ENCODE assay signal across 8 cellular contexts in the genomic region with DNA sequence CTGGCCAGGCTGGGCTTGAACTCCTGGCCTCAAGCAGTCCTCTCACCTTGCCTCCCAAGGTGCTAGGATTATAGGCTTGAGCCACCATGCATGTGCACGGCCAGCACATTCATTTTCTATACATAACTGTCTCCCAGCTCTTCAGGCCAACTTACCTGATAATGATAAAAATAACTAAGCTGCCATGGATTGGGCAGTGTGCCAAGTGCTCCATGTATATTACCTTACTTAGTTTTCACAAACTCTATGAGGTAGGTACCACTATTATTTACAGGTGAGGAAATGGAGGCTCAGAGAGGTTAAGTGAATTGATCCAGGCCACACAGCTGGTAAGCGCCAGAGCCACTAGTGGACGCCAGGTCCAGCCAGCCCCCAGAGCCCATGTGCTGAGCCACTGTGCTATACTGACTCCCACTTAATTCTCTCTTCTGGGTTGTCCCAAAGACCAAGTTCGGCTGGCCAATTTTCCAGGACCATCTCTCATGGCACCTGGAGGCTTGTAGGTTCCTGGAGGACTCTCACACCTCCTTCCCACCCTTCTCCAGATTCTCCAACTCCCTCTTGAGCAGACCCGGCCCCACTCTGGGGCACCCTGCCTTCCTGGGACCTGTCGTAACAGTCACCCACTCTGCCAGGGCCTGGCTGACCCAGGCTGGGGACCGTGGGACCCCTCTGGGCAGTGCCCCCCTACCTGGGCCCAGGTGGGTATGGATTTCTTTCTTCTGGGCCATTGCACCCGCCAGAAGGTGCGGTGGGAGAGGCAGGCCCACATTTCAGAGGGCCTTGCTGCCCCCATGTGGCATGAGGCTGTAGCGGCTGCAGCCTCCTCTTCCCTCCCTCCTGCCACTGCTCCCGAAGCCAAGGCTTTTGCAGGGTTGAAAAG.
DNase-seq lines count a peak whose midpoint lies in the region; ATAC-seq and TF ChIP-seq lines count a peak whose summit lies in the region.

No MANE protein-coding gene starts in this region.

- TF ChIP-seq CTCF in GM20000 (IDR thresholded peaks at IDR 0.05; ENCODE audit: extremely low read depth, missing control alignments), result peak; percentile 93
- TF ChIP-seq CTCF in WI38 (IDR thresholded peaks at IDR 0.05; ENCODE audit: low read depth, low read length), result peak; percentile 85

- no peak for ATAC-seq in GM21528 (IDR thresholded peaks at IDR 0.05; ENCODE audit: low FRiP score, unreplicated experiment)

- H3K27ac ChIP-seq in caudate nucleus (ENCODE audit: low read depth, low read length), result no peak overlapping the region

- DNase-seq in Ammon's horn (ENCODE audit: low spot score) (peak; percentile 89), GM20000 (ENCODE audit: low spot score) (peak; percentile 58), NCI-H2107 treated with DMSO at 0.1 percent for 48 hours (lab: John Stamatoyannopoulos, UW; ENCODE audit: unreplicated experiment) (peak; percentile 56), caudate nucleus (lab: John Stamatoyannopoulos, UW) (peak in 53 of 61 donors; percentile 21 to 81 (median 56)), kidney tubule cell (ENCODE audit: low spot score) (peak; percentile 71)
- DNase-seq in stimulated activated CD4-positive, alpha-beta T cell treated with anti-CD3 and anti-CD28 coated beads, Interleukin-4, amount 100 ng/mL, for 1 hour, result peak; percentile 61

- no peak overlapping the region for H3K4me3 ChIP-seq in WI38 (ENCODE audit: low read depth, low read length)
